In the genomic region with DNA sequence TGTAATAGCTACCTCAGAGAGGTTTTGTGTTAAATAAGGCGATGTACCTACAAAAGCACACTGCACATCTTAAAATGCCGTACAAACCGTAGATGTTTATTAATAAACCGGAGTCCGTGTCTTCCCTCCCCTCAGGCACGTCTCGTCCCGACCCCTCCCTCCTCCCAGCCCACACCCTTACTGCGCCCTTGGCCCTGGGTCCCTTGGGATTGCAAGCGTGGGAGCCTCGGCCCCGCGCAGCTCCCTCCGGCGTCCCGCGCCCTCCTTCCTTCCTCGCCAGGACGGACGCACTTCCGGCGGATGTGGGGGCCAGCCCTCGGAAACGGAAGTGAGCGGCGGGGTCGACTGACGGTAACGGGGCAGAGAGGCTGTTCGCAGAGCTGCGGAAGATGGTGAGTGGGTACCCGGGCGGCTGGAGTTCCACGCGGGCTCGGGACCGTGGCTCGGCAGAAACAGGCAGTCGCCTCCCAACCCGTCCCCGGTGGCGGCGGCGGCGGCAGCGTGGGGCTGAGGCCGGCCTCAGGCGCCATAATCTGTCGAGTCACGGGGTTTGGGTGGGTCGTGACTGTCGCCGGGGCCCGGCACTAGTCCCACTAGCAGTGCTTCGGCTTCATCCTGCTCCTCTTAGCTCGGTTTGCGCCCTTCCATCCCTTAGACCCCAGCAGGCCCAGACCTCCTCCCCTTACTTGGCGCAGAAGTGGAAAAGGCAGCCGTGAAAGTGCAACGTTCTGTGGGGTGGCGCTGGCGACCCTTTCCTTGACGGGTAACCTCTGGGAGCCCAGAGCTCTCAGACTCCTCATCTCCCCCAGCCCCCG, we compare ENCODE assay signal across 8 cellular contexts. TPM values are rescaled to one million over a fixed set of nuclear protein-coding genes. Genes with fewer than 3 reads are reported as not detected.
DNase-seq lines count a peak whose midpoint lies in the region; ATAC-seq, FAIRE-seq and TF ChIP-seq lines count a peak whose summit lies in the region.

A gene with protein sequence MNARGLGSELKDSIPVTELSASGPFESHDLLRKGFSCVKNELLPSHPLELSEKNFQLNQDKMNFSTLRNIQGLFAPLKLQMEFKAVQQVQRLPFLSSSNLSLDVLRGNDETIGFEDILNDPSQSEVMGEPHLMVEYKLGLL (plus strand): TSS at position 335 of the 815 bp plus-strand sequence. CDS start 55 bp downstream, at position 390.

- H3K27ac ChIP-seq in esophagus squamous epithelium = peak within 1 kb of the TSS; percentile 91 to 98 (median 94)

- peak; percentile 61 for DNase-seq in DMS53 treated with DMSO at 0.1 percent for 48 hours (lab: John Stamatoyannopoulos, UW; ENCODE audit: unreplicated experiment)
- peak; percentile 52 for DNase-seq in RCC 7860 (ENCODE audit: low spot score)
- peak; percentile 91 for DNase-seq in activated T-helper 1 cell treated with Interleukin-2 at 50 U/mL for 16 hours (ENCODE audit: low read depth)
- peak; percentile 43 for DNase-seq in esophagus squamous epithelium (lab: John Stamatoyannopoulos, UW)
- DNase-seq in myocyte (ENCODE audit: low read depth) = peak; percentile 94
- peak; percentile 89 to 90 for DNase-seq in stimulated activated CD8-positive, alpha-beta memory T cell treated with anti-CD3 and anti-CD28 coated beads, Interleukin-7, amount 100 ng/mL, for 48 hours (ENCODE audit: extremely low read depth in 1 of 2, low read depth in 1 of 2)

- H3K4me3 ChIP-seq in esophagus squamous epithelium = peak within 1 kb of the TSS; percentile 76 to 99 (median 86)

- ATAC-seq in GM21529 (IDR thresholded peaks at IDR 0.05; ENCODE audit: unreplicated experiment) = peak; percentile 87

- no peak for TF ChIP-seq EP300 in Ishikawa (IDR thresholded peaks at IDR 0.05; ENCODE audit: borderline replicate concordance)

- H3K27me3 ChIP-seq in esophagus squamous epithelium = no peaks in the 10 kb centered on the region

- H3K36me3 ChIP-seq in esophagus squamous epithelium = peaks cover 6 to 25% (median 16%) of the 10 kb centered on the region in 3 donors

- peak in 3 of 4 donors; percentile 90 to 97 (median 94) for TF ChIP-seq POLR2A in esophagus squamous epithelium (IDR thresholded peaks at IDR 0.05)

- no peaks in the 10 kb centered on the region for H3K9me3 ChIP-seq in esophagus squamous epithelium

- no peak for TF ChIP-seq RAD21 in Ishikawa (IDR thresholded peaks at IDR 0.05; ENCODE audit: low read depth)

- WGBS in esophagus squamous epithelium, 2 donors = 1% methylated on average over 14 to 16 of the region's 64 CpGs

- TF ChIP-seq CTCF in esophagus squamous epithelium (IDR thresholded peaks at IDR 0.05) = peak in 2 of 6 experiments; percentile 14 to 21

- H3K4me1 ChIP-seq in esophagus squamous epithelium = peaks cover 19 to 56% (median 23%) of the 10 kb centered on the region in 3 donors

- peak; percentile 18 for FAIRE-seq in RCC 7860 (lab: Jason Lieb, UNC)

- intact Hi-C loops in esophagus squamous epithelium (cut with DNase I) = no loop called here

TF ChIP-seq in Ishikawa, 13 proteins besides CTCF, POLR2A, EP300 and RAD21:
- TF ChIP-seq NFIC (IDR thresholded peaks at IDR 0.05) (peak; percentile 48; the same call in 1 of the 2 replicates), CREB1 (IDR thresholded peaks at IDR 0.05; ENCODE audit: low read depth) (peak; percentile 58), YY1 (IDR thresholded peaks at IDR 0.05; ENCODE audit: low read depth) (peak; percentile 46; the same call in 1 of the 2 replicates), EGR1 (IDR thresholded peaks at IDR 0.05) (peak; percentile 57; the same call in 1 of the 2 replicates), FOXM1 (IDR thresholded peaks at IDR 0.05; ENCODE audit: borderline replicate concordance, low read depth) (0 out of 2 replicates have a peak, but pooled peaks have one; percentile 10), TAF1 (IDR thresholded peaks at IDR 0.05; ENCODE audit: low read depth) (peak; percentile 96), TCF12 (IDR thresholded peaks at IDR 0.05; ENCODE audit: low read depth) (peak; percentile 73), CEBPB (IDR thresholded peaks at IDR 0.05) (no peak), ZBTB7A (IDR thresholded peaks at IDR 0.05; ENCODE audit: low read depth) (0 out of 2 replicates have a peak, but pooled peaks have one; percentile 58), TEAD4 (IDR thresholded peaks at IDR 0.05) (peak; percentile 41)
- TF ChIP-seq, protein P1, sequence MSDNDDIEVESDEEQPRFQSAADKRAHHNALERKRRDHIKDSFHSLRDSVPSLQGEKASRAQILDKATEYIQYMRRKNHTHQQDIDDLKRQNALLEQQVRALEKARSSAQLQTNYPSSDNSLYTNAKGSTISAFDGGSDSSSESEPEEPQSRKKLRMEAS (IDR thresholded peaks at IDR 0.05) = peak; percentile 89
- TF ChIP-seq, protein P2, sequence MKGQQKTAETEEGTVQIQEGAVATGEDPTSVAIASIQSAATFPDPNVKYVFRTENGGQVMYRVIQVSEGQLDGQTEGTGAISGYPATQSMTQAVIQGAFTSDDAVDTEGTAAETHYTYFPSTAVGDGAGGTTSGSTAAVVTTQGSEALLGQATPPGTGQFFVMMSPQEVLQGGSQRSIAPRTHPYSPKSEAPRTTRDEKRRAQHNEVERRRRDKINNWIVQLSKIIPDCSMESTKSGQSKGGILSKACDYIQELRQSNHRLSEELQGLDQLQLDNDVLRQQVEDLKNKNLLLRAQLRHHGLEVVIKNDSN (IDR thresholded peaks at IDR 0.05) = no peak; the same call in 1 of the 2 replicates
- TF ChIP-seq, protein P3, sequence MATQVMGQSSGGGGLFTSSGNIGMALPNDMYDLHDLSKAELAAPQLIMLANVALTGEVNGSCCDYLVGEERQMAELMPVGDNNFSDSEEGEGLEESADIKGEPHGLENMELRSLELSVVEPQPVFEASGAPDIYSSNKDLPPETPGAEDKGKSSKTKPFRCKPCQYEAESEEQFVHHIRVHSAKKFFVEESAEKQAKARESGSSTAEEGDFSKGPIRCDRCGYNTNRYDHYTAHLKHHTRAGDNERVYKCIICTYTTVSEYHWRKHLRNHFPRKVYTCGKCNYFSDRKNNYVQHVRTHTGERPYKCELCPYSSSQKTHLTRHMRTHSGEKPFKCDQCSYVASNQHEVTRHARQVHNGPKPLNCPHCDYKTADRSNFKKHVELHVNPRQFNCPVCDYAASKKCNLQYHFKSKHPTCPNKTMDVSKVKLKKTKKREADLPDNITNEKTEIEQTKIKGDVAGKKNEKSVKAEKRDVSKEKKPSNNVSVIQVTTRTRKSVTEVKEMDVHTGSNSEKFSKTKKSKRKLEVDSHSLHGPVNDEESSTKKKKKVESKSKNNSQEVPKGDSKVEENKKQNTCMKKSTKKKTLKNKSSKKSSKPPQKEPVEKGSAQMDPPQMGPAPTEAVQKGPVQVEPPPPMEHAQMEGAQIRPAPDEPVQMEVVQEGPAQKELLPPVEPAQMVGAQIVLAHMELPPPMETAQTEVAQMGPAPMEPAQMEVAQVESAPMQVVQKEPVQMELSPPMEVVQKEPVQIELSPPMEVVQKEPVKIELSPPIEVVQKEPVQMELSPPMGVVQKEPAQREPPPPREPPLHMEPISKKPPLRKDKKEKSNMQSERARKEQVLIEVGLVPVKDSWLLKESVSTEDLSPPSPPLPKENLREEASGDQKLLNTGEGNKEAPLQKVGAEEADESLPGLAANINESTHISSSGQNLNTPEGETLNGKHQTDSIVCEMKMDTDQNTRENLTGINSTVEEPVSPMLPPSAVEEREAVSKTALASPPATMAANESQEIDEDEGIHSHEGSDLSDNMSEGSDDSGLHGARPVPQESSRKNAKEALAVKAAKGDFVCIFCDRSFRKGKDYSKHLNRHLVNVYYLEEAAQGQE (IDR thresholded peaks at IDR 0.05; ENCODE audit: low read depth) = no peak

RNA-seq across cellular contexts. Expression of the gene that starts here (rescaled TPM):
- 10 to 100 TPM; 42.8 to 79.4 (median 65.3) TPM for total RNA-seq in esophagus squamous epithelium
- 90.0 and 152 TPM in 2 replicates for total RNA-seq in myocyte
- 124 TPM for polyA plus RNA-seq in myocyte (2012)

Comparison
In these comparisons a context has a peak if more than half of its experiments do, and no peak if none do; other contexts are left out.
1. Peak in every context shown above with its lines: DNase-seq, ATAC-seq, H3K4me3 ChIP-seq and H3K27ac ChIP-seq.
2. DNase-seq: peak in every context shown above with its lines; median percentile 94 in myocyte; 91 in activated T-helper 1 cell treated with Interleukin-2 at 50 U/mL for 16 hours; 90 in stimulated activated CD8-positive, alpha-beta memory T cell treated with anti-CD3 and anti-CD28 coated beads, Interleukin-7, amount 100 ng/mL, for 48 hours; 61 in DMS53 treated with DMSO at 0.1 percent for 48 hours; 52 in RCC 7860; 43 in esophagus squamous epithelium.